8 cellular contexts compared by ENCODE assay signal in the genomic region with DNA sequence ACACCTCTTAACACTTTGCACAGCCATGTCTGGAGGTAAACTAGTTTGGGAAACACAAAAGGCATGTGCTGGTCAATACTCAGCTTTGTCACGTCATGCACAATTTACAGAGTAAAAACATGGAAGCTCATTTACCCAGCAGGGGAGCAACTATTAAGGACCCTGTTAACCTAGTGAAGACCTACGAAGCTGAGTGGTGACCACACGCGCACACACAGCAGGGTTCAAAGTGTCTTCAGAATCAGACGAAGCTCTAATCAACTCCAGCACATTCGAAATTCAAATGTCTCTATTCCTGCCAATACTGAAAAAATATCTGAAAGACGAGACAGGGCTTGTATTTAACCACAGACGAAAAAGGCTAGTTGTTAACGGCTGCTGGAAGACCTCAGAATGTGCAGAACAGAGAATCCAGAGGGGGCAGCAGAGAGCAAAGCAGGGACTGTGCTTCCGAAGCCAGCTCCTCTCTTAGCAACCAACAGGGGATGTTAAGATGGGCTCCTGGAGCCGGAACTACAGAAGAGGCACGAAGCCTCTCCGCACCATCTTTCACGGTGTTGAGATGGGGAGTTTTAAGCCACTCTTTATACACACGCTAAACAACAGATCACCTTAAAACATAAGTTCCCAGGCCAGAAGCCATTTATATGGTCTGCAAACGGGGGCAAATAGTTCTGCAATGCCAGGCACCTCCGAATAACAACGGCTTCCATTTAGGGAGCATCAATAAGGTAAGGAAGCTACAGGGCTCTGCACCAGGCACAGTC. TPM values are rescaled to one million over a fixed set of nuclear protein-coding genes. Genes with fewer than 3 reads are reported as not detected.
DNase-seq lines count a peak whose midpoint lies in the region; ATAC-seq, FAIRE-seq and TF ChIP-seq lines count a peak whose summit lies in the region.

No MANE protein-coding gene starts in this region.

- H3K27ac ChIP-seq in kidney (ENCODE audit: low read depth in 2 of 2, low read length in 2 of 2), result no peak overlapping the region

- DNase-seq in A172 (ENCODE audit: low spot score) (peak; percentile 79), NCI-H345 (lab: John Stamatoyannopoulos, UW) (peak; percentile 81), cerebellar cortex (ENCODE audit: low spot score) (peak; percentile 95), kidney (peak; percentile 82)
- peak; percentile 40 to 55 for DNase-seq in stimulated activated CD4-positive, alpha-beta T cell treated with anti-CD3 and anti-CD28 coated beads, Interleukin-1b, Interleukin-23, amount 100 ng/mL, for 1 hour (ENCODE audit: low read depth in 2 of 2)

- FAIRE-seq in kidney (lab: Jason Lieb, UNC), result no peak

- peaks cover 7 to 16% of the 10 kb centered on the region in 2 donors for H3K4me1 ChIP-seq in kidney (ENCODE audit: control insufficient read depth in 1 of 2, insufficient read depth in 1 of 2, low read depth in 1 of 2, low read length in 2 of 2)

- ATAC-seq in GM18520 (IDR thresholded peaks at IDR 0.05; ENCODE audit: unreplicated experiment) (peak; percentile 56), HG03139 (IDR thresholded peaks at IDR 0.05; ENCODE audit: unreplicated experiment) (peak; percentile 85)
- ATAC-seq in activated CD4-positive, CD25-positive, alpha-beta regulatory T cell treated with anti-CD3 and anti-CD28 coated beads, Interleukin-2, amount 50 U/mL, for 24 hours, result peak; percentile 94 to 99

- intact Hi-C loops in kidney (cut with DNase I), result no loop called here

- peak overlapping the region in 1 of 2 donors; percentile 32 for H3K9ac ChIP-seq in kidney (ENCODE audit: low read length in 2 of 2)

- H3K36me3 ChIP-seq in kidney (ENCODE audit: control insufficient read depth in 1 of 2, insufficient read depth in 2 of 2, low read length in 2 of 2), result no peaks in the 10 kb centered on the region

- H3K4me3 ChIP-seq in kidney (ENCODE audit: low read length in 2 of 2), result peak overlapping the region in 1 of 2 donors; percentile 40

- H3K9me3 ChIP-seq in kidney (ENCODE audit: control insufficient read depth in 1 of 2, low read length in 2 of 2), result no peaks in the 10 kb centered on the region

- TF ChIP-seq CTCF in kidney (IDR thresholded peaks at IDR 0.05; ENCODE audit: borderline replicate concordance, extremely low read depth, insufficient read depth), result peak; percentile 95

RNA-seq across cellular contexts. Expression of gene CMTM4, which starts 45.7 kb away (rescaled TPM):
- 34.8 and 35.0 TPM in 2 replicates for total RNA-seq in A172 (2014; rRNA removed; shearing (Covaris generic))
- total RNA-seq in kidney, result 82.2 TPM
- 43.2 TPM for polyA plus RNA-seq in kidney (ENCODE audit: insufficient read depth, low read depth, low replicate concordance)

RNA-seq across cellular contexts. Expression of gene CMTM3, which starts 46.4 kb away (rescaled TPM):
- total RNA-seq in A172 (2014; rRNA removed; shearing (Covaris generic)), result 48.2 and 53.7 TPM in 2 replicates
- total RNA-seq in kidney, result 22.9 TPM
- polyA plus RNA-seq in kidney (ENCODE audit: insufficient read depth, low read depth, low replicate concordance), result 13.8 TPM
